In genomic region chr17:76384222-76384986, GRCh38 we compare ENCODE assay signal across 1 cellular context.
A peak's percentile ranks its signal among the peaks of the same experiment; 100 is the strongest.
TF ChIP-seq lines count a peak whose summit lies in the region.

Gene SPHK1, plus strand, starts transcription at chr17:76384609. Its CDS starts 1,036 bp downstream, at chr17:76385645.

TF ChIP-seq in HEK293, 187 proteins besides CTCF, POLR2A, EP300 and RAD21 (continued from another document):
- TF ChIP-seq ZSCAN30 (tag by site-specific recombination; IDR thresholded peaks at IDR 0.05) (no peak), SP2 (tag by site-specific recombination; IDR thresholded peaks at IDR 0.05) (peak; percentile 77), ZBTB8A (tag by site-specific recombination; IDR thresholded peaks at IDR 0.05) (peak; percentile 78), ZNF843 (tag by site-specific recombination; IDR thresholded peaks at IDR 0.05) (0 out of 2 replicates have a peak, but pooled peaks have one; percentile 20), GLIS2 (tag by site-specific recombination; IDR thresholded peaks at IDR 0.05) (peak; percentile 61), KLF8 (tag by site-specific recombination; IDR thresholded peaks at IDR 0.05) (peak; percentile 59; the same call in 1 of the 2 replicates), TRIM28 (IDR thresholded peaks at IDR 0.05; ENCODE audit: borderline replicate concordance, low read length) (no peak), ZFP69B (tag by site-specific recombination; IDR thresholded peaks at IDR 0.05) (0 out of 2 replicates have a peak, but pooled peaks have one; percentile 33), ZBTB26 (tag by site-specific recombination; optimal IDR thresholded peaks at IDR 0.05) (peak; percentile 55), REPIN1 (tag by site-specific recombination; IDR thresholded peaks at IDR 0.05; ENCODE audit: low read depth) (0 out of 2 replicates have a peak, but pooled peaks have one; percentile 49), ZNF521 (tag by site-specific recombination; IDR thresholded peaks at IDR 0.05) (no peak), ZNF677 (tag by site-specific recombination; IDR thresholded peaks at IDR 0.05) (0 out of 2 replicates have a peak, but pooled peaks have one; percentile 4), ZNF157 (tag by site-specific recombination; IDR thresholded peaks at IDR 0.05) (no peak), ZFHX2 (tag by site-specific recombination; conservative IDR thresholded peaks at IDR 0.05) (peak; percentile 79), ZNF513 (tag by site-specific recombination; IDR thresholded peaks at IDR 0.05) (no peak), ZNF341 (tag by site-specific recombination; IDR thresholded peaks at IDR 0.05; ENCODE audit: low read depth) (peak; percentile 81), ZNF37A (tag by site-specific recombination; IDR thresholded peaks at IDR 0.05) (0 out of 2 replicates have a peak, but pooled peaks have one; percentile 12), KLF1 (tag by site-specific recombination; IDR thresholded peaks at IDR 0.05) (peak; percentile 50; the same call in 1 of the 2 replicates), PRDM2 (tag by site-specific recombination; IDR thresholded peaks at IDR 0.05; ENCODE audit: borderline replicate concordance) (no peak), ZFP37 (tag by site-specific recombination; IDR thresholded peaks at IDR 0.05) (no peak), ZNF561 (tag by site-specific recombination; IDR thresholded peaks at IDR 0.05; ENCODE audit: borderline replicate concordance) (peak; percentile 32; the same call in 1 of the 2 replicates), HOXC10 (CRISPR knock-in tag; IDR thresholded peaks at IDR 0.05) (0 out of 2 replicates have a peak, but pooled peaks have one; percentile 60), GLIS1 (tag by site-specific recombination; IDR thresholded peaks at IDR 0.05) (peak; percentile 31; the same call in 1 of the 2 replicates), SCRT2 (tag by site-specific recombination; IDR thresholded peaks at IDR 0.05) (peak; percentile 84), ZNF624 (tag by site-specific recombination; IDR thresholded peaks at IDR 0.05) (no peak), ZNF837 (tag by site-specific recombination; IDR thresholded peaks at IDR 0.05) (no peak), ZNF266 (tag by site-specific recombination; IDR thresholded peaks at IDR 0.05; ENCODE audit: low read depth) (no peak), ZNF335 (tag by site-specific recombination; conservative IDR thresholded peaks at IDR 0.05) (peak; percentile 20; the same call in 1 of the 2 replicates), ZSCAN16 (tag by site-specific recombination; IDR thresholded peaks at IDR 0.05) (no peak), ZNF514 (tag by site-specific recombination; IDR thresholded peaks at IDR 0.05) (no peak), EGR2 (tag by site-specific recombination; IDR thresholded peaks at IDR 0.05; ENCODE audit: low read depth) (peak; percentile 67; the same call in 1 of the 2 replicates), ZXDB (tag by site-specific recombination; IDR thresholded peaks at IDR 0.05) (no peak), ZNF121 (tag by site-specific recombination; IDR thresholded peaks at IDR 0.05) (0 out of 2 replicates have a peak, but pooled peaks have one; percentile 10), ZNF658 (tag by site-specific recombination; IDR thresholded peaks at IDR 0.05) (no peak), SP3 (tag by site-specific recombination; IDR thresholded peaks at IDR 0.05) (peak; percentile 85), ZNF76 (tag by site-specific recombination; IDR thresholded peaks at IDR 0.05; ENCODE audit: borderline replicate concordance, low read depth) (peak; percentile 37; the same call in 1 of the 2 replicates), KLF16 (tag by site-specific recombination; IDR thresholded peaks at IDR 0.05) (peak; percentile 68; the same call in 1 of the 2 replicates), ZBTB20 (tag by site-specific recombination; IDR thresholded peaks at IDR 0.05) (peak; percentile 99), ZNF747 (tag by site-specific recombination; IDR thresholded peaks at IDR 0.05) (no peak), ZNF600 (tag by site-specific recombination; IDR thresholded peaks at IDR 0.05) (peak; percentile 28; the same call in 1 of the 2 replicates)
- TF ChIP-seq, protein P1, sequence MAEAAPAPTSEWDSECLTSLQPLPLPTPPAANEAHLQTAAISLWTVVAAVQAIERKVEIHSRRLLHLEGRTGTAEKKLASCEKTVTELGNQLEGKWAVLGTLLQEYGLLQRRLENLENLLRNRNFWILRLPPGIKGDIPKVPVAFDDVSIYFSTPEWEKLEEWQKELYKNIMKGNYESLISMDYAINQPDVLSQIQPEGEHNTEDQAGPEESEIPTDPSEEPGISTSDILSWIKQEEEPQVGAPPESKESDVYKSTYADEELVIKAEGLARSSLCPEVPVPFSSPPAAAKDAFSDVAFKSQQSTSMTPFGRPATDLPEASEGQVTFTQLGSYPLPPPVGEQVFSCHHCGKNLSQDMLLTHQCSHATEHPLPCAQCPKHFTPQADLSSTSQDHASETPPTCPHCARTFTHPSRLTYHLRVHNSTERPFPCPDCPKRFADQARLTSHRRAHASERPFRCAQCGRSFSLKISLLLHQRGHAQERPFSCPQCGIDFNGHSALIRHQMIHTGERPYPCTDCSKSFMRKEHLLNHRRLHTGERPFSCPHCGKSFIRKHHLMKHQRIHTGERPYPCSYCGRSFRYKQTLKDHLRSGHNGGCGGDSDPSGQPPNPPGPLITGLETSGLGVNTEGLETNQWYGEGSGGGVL (tag by site-specific recombination; IDR thresholded peaks at IDR 0.05): peak; percentile 35; the same call in 1 of the 2 replicates
- TF ChIP-seq, protein P2, sequence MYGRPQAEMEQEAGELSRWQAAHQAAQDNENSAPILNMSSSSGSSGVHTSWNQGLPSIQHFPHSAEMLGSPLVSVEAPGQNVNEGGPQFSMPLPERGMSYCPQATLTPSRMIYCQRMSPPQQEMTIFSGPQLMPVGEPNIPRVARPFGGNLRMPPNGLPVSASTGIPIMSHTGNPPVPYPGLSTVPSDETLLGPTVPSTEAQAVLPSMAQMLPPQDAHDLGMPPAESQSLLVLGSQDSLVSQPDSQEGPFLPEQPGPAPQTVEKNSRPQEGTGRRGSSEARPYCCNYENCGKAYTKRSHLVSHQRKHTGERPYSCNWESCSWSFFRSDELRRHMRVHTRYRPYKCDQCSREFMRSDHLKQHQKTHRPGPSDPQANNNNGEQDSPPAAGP (tag by site-specific recombination; IDR thresholded peaks at IDR 0.05): peak; percentile 53; the same call in 1 of the 2 replicates
- TF ChIP-seq, protein P3, sequence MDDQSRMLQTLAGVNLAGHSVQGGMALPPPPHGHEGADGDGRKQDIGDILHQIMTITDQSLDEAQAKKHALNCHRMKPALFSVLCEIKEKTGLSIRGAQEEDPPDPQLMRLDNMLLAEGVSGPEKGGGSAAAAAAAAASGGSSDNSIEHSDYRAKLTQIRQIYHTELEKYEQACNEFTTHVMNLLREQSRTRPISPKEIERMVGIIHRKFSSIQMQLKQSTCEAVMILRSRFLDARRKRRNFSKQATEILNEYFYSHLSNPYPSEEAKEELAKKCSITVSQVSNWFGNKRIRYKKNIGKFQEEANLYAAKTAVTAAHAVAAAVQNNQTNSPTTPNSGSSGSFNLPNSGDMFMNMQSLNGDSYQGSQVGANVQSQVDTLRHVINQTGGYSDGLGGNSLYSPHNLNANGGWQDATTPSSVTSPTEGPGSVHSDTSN (CRISPR knock-in tag; IDR thresholded peaks at IDR 0.05): peak; percentile 65
- TF ChIP-seq, protein P4, sequence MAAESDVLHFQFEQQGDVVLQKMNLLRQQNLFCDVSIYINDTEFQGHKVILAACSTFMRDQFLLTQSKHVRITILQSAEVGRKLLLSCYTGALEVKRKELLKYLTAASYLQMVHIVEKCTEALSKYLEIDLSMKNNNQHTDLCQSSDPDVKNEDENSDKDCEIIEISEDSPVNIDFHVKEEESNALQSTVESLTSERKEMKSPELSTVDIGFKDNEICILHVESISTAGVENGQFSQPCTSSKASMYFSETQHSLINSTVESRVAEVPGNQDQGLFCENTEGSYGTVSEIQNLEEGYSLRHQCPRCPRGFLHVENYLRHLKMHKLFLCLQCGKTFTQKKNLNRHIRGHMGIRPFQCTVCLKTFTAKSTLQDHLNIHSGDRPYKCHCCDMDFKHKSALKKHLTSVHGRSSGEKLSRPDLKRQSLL (tag by site-specific recombination; IDR thresholded peaks at IDR 0.05): peak; percentile 42
- TF ChIP-seq, protein P5, sequence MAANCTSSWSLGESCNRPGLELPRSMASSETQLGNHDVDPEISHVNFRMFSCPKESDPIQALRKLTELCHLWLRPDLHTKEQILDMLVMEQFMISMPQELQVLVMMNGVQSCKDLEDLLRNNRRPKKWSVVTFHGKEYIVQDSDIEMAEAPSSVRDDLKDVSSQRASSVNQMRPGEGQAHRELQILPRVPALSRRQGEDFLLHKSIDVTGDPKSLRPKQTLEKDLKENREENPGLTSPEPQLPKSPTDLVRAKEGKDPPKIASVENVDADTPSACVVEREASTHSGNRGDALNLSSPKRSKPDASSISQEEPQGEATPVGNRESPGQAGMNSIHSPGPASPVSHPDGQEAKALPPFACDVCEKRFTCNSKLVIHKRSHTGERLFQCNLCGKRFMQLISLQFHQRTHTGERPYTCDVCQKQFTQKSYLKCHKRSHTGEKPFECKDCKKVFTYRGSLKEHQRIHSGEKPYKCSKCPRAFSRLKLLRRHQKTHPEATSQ (tag by site-specific recombination; IDR thresholded peaks at IDR 0.05): peak; percentile 12; the same call in 1 of the 2 replicates
TF ChIP-seq in HEK293: peak in this region for 35.
